Comparison of ENCODE assay signal across 1 cellular context in the genomic region with DNA sequence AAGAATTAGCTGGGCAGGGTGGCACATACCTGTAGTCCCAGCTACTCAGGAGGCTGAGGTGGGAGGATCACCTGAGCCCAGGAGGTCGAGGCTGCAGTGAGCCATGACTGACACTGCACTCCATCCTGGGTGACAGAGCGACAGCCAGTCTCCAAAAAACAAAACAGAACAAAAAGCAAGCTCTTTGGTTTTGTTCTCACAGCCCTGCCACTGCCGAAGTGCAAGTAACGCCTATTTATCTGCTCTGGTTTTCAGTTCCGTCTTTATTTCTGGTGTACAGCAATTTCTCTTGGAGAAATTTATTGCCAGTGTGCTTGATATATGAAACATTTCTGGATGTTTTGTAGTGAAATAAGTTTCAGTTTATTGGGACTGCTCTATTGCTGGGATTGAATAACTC.
TF ChIP-seq lines count a peak whose summit lies in the region.

No MANE protein-coding gene starts in this region.

TF ChIP-seq in GM23338, 12 proteins besides CTCF, POLR2A, EP300 and RAD21 (continued from another document):
- TF ChIP-seq, protein P1, sequence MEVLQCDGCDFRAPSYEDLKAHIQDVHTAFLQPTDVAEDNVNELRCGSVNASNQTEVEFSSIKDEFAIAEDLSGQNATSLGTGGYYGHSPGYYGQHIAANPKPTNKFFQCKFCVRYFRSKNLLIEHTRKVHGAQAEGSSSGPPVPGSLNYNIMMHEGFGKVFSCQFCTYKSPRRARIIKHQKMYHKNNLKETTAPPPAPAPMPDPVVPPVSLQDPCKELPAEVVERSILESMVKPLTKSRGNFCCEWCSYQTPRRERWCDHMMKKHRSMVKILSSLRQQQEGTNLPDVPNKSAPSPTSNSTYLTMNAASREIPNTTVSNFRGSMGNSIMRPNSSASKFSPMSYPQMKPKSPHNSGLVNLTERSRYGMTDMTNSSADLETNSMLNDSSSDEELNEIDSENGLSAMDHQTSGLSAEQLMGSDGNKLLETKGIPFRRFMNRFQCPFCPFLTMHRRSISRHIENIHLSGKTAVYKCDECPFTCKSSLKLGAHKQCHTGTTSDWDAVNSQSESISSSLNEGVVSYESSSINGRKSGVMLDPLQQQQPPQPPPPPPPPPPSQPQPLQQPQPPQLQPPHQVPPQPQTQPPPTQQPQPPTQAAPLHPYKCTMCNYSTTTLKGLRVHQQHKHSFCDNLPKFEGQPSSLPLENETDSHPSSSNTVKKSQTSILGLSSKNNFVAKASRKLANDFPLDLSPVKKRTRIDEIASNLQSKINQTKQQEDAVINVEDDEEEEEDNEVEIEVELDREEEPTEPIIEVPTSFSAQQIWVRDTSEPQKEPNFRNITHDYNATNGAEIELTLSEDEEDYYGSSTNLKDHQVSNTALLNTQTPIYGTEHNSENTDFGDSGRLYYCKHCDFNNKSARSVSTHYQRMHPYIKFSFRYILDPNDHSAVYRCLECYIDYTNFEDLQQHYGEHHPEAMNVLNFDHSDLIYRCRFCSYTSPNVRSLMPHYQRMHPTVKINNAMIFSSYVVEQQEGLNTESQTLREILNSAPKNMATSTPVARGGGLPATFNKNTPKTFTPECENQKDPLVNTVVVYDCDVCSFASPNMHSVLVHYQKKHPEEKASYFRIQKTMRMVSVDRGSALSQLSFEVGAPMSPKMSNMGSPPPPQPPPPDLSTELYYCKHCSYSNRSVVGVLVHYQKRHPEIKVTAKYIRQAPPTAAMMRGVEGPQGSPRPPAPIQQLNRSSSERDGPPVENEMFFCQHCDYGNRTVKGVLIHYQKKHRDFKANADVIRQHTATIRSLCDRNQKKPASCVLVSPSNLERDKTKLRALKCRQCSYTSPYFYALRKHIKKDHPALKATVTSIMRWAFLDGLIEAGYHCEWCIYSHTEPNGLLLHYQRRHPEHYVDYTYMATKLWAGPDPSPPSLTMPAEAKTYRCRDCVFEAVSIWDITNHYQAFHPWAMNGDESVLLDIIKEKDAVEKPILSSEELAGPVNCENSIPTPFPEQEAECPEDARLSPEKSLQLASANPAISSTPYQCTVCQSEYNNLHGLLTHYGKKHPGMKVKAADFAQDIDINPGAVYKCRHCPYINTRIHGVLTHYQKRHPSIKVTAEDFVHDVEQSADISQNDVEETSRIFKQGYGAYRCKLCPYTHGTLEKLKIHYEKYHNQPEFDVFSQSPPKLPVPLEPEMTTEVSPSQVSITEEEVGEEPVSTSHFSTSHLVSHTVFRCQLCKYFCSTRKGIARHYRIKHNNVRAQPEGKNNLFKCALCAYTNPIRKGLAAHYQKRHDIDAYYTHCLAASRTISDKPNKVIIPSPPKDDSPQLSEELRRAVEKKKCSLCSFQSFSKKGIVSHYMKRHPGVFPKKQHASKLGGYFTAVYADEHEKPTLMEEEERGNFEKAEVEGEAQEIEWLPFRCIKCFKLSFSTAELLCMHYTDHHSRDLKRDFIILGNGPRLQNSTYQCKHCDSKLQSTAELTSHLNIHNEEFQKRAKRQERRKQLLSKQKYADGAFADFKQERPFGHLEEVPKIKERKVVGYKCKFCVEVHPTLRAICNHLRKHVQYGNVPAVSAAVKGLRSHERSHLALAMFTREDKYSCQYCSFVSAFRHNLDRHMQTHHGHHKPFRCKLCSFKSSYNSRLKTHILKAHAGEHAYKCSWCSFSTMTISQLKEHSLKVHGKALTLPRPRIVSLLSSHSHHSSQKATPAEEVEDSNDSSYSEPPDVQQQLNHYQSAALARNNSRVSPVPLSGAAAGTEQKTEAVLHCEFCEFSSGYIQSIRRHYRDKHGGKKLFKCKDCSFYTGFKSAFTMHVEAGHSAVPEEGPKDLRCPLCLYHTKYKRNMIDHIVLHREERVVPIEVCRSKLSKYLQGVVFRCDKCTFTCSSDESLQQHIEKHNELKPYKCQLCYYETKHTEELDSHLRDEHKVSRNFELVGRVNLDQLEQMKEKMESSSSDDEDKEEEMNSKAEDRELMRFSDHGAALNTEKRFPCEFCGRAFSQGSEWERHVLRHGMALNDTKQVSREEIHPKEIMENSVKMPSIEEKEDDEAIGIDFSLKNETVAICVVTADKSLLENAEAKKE (CRISPR knock-in tag; IDR thresholded peaks at IDR 0.05): no peak
- no peak for TF ChIP-seq NANOG (IDR thresholded peaks at IDR 0.05; ENCODE audit: borderline replicate concordance)
TF ChIP-seq in GM23338: peak in this region for 0.
